ENCODE assay signal across 11 cellular contexts in genomic region chr2:29223851-29224692, GRCh38.
DNase-seq lines count a peak whose midpoint lies in the region; ATAC-seq lines count a peak whose summit lies in the region.
"Had no signal": no experiment of that assay in that cellular context is flagged by ENCODE, and none has a peak within 500 bp of the region (broad histone marks: within the 10 kb centered on the region; RNA-seq: fewer than 3 reads in every experiment).

No MANE protein-coding gene starts in this region.

- no peak for ATAC-seq in activated naive CD8-positive, alpha-beta T cell treated with anti-CD3 and anti-CD28 coated beads, Interleukin-2, amount 50 U/mL, for 24 hours
- no peak for ATAC-seq in activated CD8-positive, alpha-beta memory T cell treated with anti-CD3 and anti-CD28 coated beads, Interleukin-2, amount 10 ng/mL, durations not matched to agents 7 days and 5 days
- ATAC-seq: activated CD4-positive, CD25-positive, alpha-beta regulatory T cell treated with anti-CD3 and anti-CD28 coated beads, Interleukin-2, amount 50 U/mL, for 24 hours had no signal

- no peak overlapping the region for H3K4me3 Mint-ChIP-seq in activated naive CD8-positive, alpha-beta T cell treated with anti-CD3 and anti-CD28 coated beads, Interleukin-2, amount 50 U/mL, for 24 hours
- H3K4me3 Mint-ChIP-seq in activated CD8-positive, alpha-beta memory T cell treated with anti-CD3 and anti-CD28 coated beads, Interleukin-2, amount 10 ng/mL, durations not matched to agents 7 days and 5 days: no peak overlapping the region

- CTCF ChIA-PET in activated CD8-positive, alpha-beta memory T cell treated with anti-CD3 and anti-CD28 coated beads, Interleukin-2, amount 10 ng/mL, durations not matched to agents 7 days and 5 days (lab: Charles Lee): no interaction called here

- H3K27ac Mint-ChIP-seq in activated naive CD8-positive, alpha-beta T cell treated with anti-CD3 and anti-CD28 coated beads, Interleukin-2, amount 50 U/mL, for 24 hours: no peak overlapping the region
- no peak overlapping the region for H3K27ac Mint-ChIP-seq in activated CD8-positive, alpha-beta memory T cell treated with anti-CD3 and anti-CD28 coated beads, Interleukin-2, amount 10 ng/mL, durations not matched to agents 7 days and 5 days

- H3K27me3 Mint-ChIP-seq in activated naive CD8-positive, alpha-beta T cell treated with anti-CD3 and anti-CD28 coated beads, Interleukin-2, amount 50 U/mL, for 24 hours: peaks cover 5% of the 10 kb centered on the region
- peaks cover 21% of the 10 kb centered on the region for H3K27me3 Mint-ChIP-seq in activated CD8-positive, alpha-beta memory T cell treated with anti-CD3 and anti-CD28 coated beads, Interleukin-2, amount 10 ng/mL, durations not matched to agents 7 days and 5 days

- H3K9me3 Mint-ChIP-seq in activated naive CD8-positive, alpha-beta T cell treated with anti-CD3 and anti-CD28 coated beads, Interleukin-2, amount 50 U/mL, for 24 hours: no peaks in the 10 kb centered on the region
- H3K9me3 Mint-ChIP-seq in activated CD8-positive, alpha-beta memory T cell treated with anti-CD3 and anti-CD28 coated beads, Interleukin-2, amount 10 ng/mL, durations not matched to agents 7 days and 5 days (ENCODE audit: low read depth): no peaks in the 10 kb centered on the region
- H3K9me3 Mint-ChIP-seq: naive B cell had no signal

- no peaks in the 10 kb centered on the region for H3K4me1 Mint-ChIP-seq in activated naive CD8-positive, alpha-beta T cell treated with anti-CD3 and anti-CD28 coated beads, Interleukin-2, amount 50 U/mL, for 24 hours
- no peaks in the 10 kb centered on the region for H3K4me1 Mint-ChIP-seq in activated CD8-positive, alpha-beta memory T cell treated with anti-CD3 and anti-CD28 coated beads, Interleukin-2, amount 10 ng/mL, durations not matched to agents 7 days and 5 days
- H3K4me1 Mint-ChIP-seq: naive B cell had no signal

- peak; percentile 19 for DNase-seq in DMS 273 treated with DMSO at 0.1 percent for 48 hours (lab: John Stamatoyannopoulos, UW)
- peak; percentile 2 for DNase-seq in NCI-H345 treated with DMSO at 0.1 percent for 48 hours (lab: John Stamatoyannopoulos, UW; ENCODE audit: unreplicated experiment)
- DNase-seq in fibroblast of peridontal ligament (ENCODE audit: extremely low read depth): peak; percentile 80
- peak; percentile 62 for DNase-seq in pons (ENCODE audit: low spot score)
- DNase-seq in activated naive CD8-positive, alpha-beta T cell treated with anti-CD3 and anti-CD28 coated beads, Interleukin-2, amount 50 U/mL, for 24 hours: no peak
- DNase-seq in KG1 (lab: John Stamatoyannopoulos, UW): no peak
- no peak for DNase-seq in cerebellar cortex (ENCODE audit: low spot score)
- no peak for DNase-seq in activated CD8-positive, alpha-beta memory T cell treated with anti-CD3 and anti-CD28 coated beads, Interleukin-2, amount 10 ng/mL, durations not matched to agents 7 days and 5 days
- DNase-seq: cortex of kidney, naive B cell had no signal

- no peaks in the 10 kb centered on the region for H3K36me3 Mint-ChIP-seq in activated naive CD8-positive, alpha-beta T cell treated with anti-CD3 and anti-CD28 coated beads, Interleukin-2, amount 50 U/mL, for 24 hours (ENCODE audit: low read depth)
- no peaks in the 10 kb centered on the region for H3K36me3 Mint-ChIP-seq in activated CD8-positive, alpha-beta memory T cell treated with anti-CD3 and anti-CD28 coated beads, Interleukin-2, amount 10 ng/mL, durations not matched to agents 7 days and 5 days
- H3K36me3 Mint-ChIP-seq: naive B cell had no signal

Comparison
In these comparisons a context has a peak if more than half of its experiments do, and no peak if none do; other contexts are left out.
1. DNase-seq: peak in DMS 273 treated with DMSO at 0.1 percent for 48 hours (single experiment), NCI-H345 treated with DMSO at 0.1 percent for 48 hours (single experiment), fibroblast of peridontal ligament (single experiment) and pons (single experiment); none in activated naive CD8-positive, alpha-beta T cell treated with anti-CD3 and anti-CD28 coated beads, Interleukin-2, amount 50 U/mL, for 24 hours (single experiment), KG1 (single experiment), cerebellar cortex (single experiment) and activated CD8-positive, alpha-beta memory T cell treated with anti-CD3 and anti-CD28 coated beads, Interleukin-2, amount 10 ng/mL, durations not matched to agents 7 days and 5 days (single experiment).